Comparison of ENCODE assay signal across 14 cellular contexts in genomic region chrX:121456315-121456714, GRCh38.
A peak's percentile ranks its signal among the peaks of the same experiment; 100 is the strongest.
DNase-seq lines count a peak whose midpoint lies in the region; ATAC-seq and TF ChIP-seq lines count a peak whose summit lies in the region.
"Had no signal": no experiment of that assay in that cellular context is flagged by ENCODE, and none has a peak within 500 bp of the region (broad histone marks: within the 10 kb centered on the region; RNA-seq: fewer than 3 reads in every experiment).

No MANE protein-coding gene starts in this region.

- peak overlapping the region; percentile 7 for H3K4me3 Mint-ChIP-seq in stimulated activated memory B cell treated with anti-CD40 and anti-IgM and Interleukin-4, amounts not matched to agents 10 μg/mL and 1 μg/mL and 100 μg/mL, for 72 hours

- H3K27ac ChIP-seq in heart right ventricle = no peak overlapping the region
- H3K27ac ChIP-seq: parathyroid adenoma had no signal

- peaks cover 0 to 12% (median 0%) of the 10 kb centered on the region in 11 donors for H3K9me3 ChIP-seq in heart right ventricle

- H3K4me3 ChIP-seq in heart right ventricle = no peak overlapping the region

- no peak for TF ChIP-seq CTCF in heart right ventricle (IDR thresholded peaks at IDR 0.05)

- H3K27me3 Mint-ChIP-seq in stimulated activated memory B cell treated with anti-CD40 and anti-IgM and Interleukin-4, amounts not matched to agents 10 μg/mL and 1 μg/mL and 100 μg/mL, for 72 hours = no peaks in the 10 kb centered on the region

- H3K36me3 ChIP-seq in heart right ventricle = no peaks in the 10 kb centered on the region

- ATAC-seq in HG02623 (IDR thresholded peaks at IDR 0.05; ENCODE audit: unreplicated experiment) = peak; percentile 96
- ATAC-seq in HG03342 (IDR thresholded peaks at IDR 0.05; ENCODE audit: unreplicated experiment) = peak; percentile 93
- no peak for ATAC-seq in stimulated activated memory B cell treated with anti-CD40 and anti-IgM and Interleukin-4, amounts not matched to agents 10 μg/mL and 1 μg/mL and 100 μg/mL, for 72 hours
- ATAC-seq in heart right ventricle = no peak
- ATAC-seq: stimulated activated naive CD8-positive, alpha-beta T cell treated with anti-CD3 and anti-CD28 coated beads, Interleukin-15, Interleukin-2, amounts not matched to agents 100 U/mL and 50 U/mL, for 24 hours had no signal

- H3K36me3 Mint-ChIP-seq in stimulated activated memory B cell treated with anti-CD40 and anti-IgM and Interleukin-4, amounts not matched to agents 10 μg/mL and 1 μg/mL and 100 μg/mL, for 72 hours = no peaks in the 10 kb centered on the region

- peak overlapping the region; percentile 66 for H3K27ac Mint-ChIP-seq in stimulated activated memory B cell treated with anti-CD40 and anti-IgM and Interleukin-4, amounts not matched to agents 10 μg/mL and 1 μg/mL and 100 μg/mL, for 72 hours

- no peaks in the 10 kb centered on the region for H3K9me3 Mint-ChIP-seq in stimulated activated memory B cell treated with anti-CD40 and anti-IgM and Interleukin-4, amounts not matched to agents 10 μg/mL and 1 μg/mL and 100 μg/mL, for 72 hours

- H3K4me1 Mint-ChIP-seq in stimulated activated memory B cell treated with anti-CD40 and anti-IgM and Interleukin-4, amounts not matched to agents 10 μg/mL and 1 μg/mL and 100 μg/mL, for 72 hours = no peaks in the 10 kb centered on the region

- no peaks in the 10 kb centered on the region for H3K27me3 ChIP-seq in heart right ventricle

- H3K4me1 ChIP-seq in heart right ventricle = no peaks in the 10 kb centered on the region
- H3K4me1 ChIP-seq: parathyroid adenoma had no signal

- 52 to 61% methylated on average over 3 of the region's 3 CpGs for WGBS in heart right ventricle, 2 donors

- intact Hi-C loops in heart right ventricle (cut with DNase I) = no loop called here

- DNase-seq in NCI-H510A treated with DMSO at 0.1 percent for 48 hours (lab: John Stamatoyannopoulos, UW) (peak; percentile 6), NCI-H510A (lab: John Stamatoyannopoulos, UW) (no peak), heart right ventricle (no peak), NCI-H1092 treated with DMSO at 0.1 percent for 48 hours (lab: John Stamatoyannopoulos, UW) (no peak), NCI-H82 (lab: John Stamatoyannopoulos, UW) (no peak)
- DNase-seq: 8988T; DMS 273 treated with DMSO at 0.1 percent for 48 hours; OCI-M1; stimulated activated CD4-positive, alpha-beta T cell treated with anti-CD3 and anti-CD28 coated beads, Interleukin-2, amount 100 ng/mL, for 24 hours; stimulated activated naive CD8-positive, alpha-beta T cell treated with anti-CD3 and anti-CD28 coated beads, Interleukin-15, Interleukin-2, amounts not matched to agents 100 U/mL and 50 U/mL, for 24 hours had no signal

Comparison
In these comparisons a context has a peak if more than half of its experiments do, and no peak if none do; other contexts are left out.
1. ATAC-seq: peak in HG02623 (single experiment) and HG03342 (single experiment); none in stimulated activated memory B cell treated with anti-CD40 and anti-IgM and Interleukin-4, amounts not matched to agents 10 μg/mL and 1 μg/mL and 100 μg/mL, for 72 hours (single experiment) and heart right ventricle (0 of 8).